In the genomic region with DNA sequence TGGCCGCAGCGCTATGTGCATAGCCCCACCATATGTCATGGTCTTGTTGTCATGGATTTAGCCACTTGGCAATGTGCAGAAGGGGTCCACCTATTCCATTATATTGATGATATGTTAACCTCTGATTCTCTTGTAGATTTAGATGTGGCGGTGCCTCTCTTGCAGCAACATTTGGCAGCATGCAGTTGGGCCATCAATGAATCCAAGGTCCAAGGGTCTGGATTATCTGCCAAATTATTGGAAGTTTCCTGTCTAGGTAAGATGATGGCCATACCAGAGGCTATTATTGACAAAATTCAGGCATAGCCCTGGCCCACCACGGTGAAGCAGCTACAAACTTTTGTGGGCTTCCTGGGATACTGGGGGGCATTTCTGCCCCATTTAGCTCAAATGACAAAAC, we compare ENCODE assay signal across 33 cellular contexts.
"Had no signal": no experiment of that assay in that cellular context is flagged by ENCODE, and none has a peak within 500 bp of the region (broad histone marks: within the 10 kb centered on the region; RNA-seq: fewer than 3 reads in every experiment).

No MANE protein-coding gene starts in this region.

- H3K4me3 ChIP-seq: ascending aorta, body of pancreas, breast epithelium, cardiac muscle cell had no signal

- H3K27me3 ChIP-seq: adrenal gland, ascending aorta, body of pancreas, brain microvascular endothelial cell, breast epithelium, cardiac muscle cell had no signal

- H3K27ac ChIP-seq: ascending aorta, body of pancreas, brain microvascular endothelial cell, breast epithelium, cardiac muscle cell had no signal

- H3K9me3 ChIP-seq: adrenal gland, ascending aorta, body of pancreas, breast epithelium had no signal

- DNase-seq: activated effector memory CD4-positive, alpha-beta T cell treated with anti-CD3 and anti-CD28 coated beads, Interleukin-2, amount 50 U/mL, for 16 hours; activated effector memory CD4-positive, alpha-beta T cell treated with Interleukin-2 at 50 U/mL for 16 hours; activated gamma-delta T cell; activated gamma-delta T cell treated with Interleukin-2 at 50 U/mL for 16 hours; activated naive CD4-positive, alpha-beta T cell; activated naive CD4-positive, alpha-beta T cell treated with anti-CD3 and anti-CD28 coated beads for 36 hours; activated naive CD4-positive, alpha-beta T cell treated with anti-CD3 and anti-CD28 coated beads, Interleukin-2, amount 10 ng/mL, durations not matched to agents 7 days and 5 days; activated naive CD4-positive, alpha-beta T cell treated with anti-CD3 and anti-CD28 coated beads, Interleukin-2, amount 50 U/mL, for 16 hours; activated naive CD4-positive, alpha-beta T cell treated with Interleukin-2 at 50 U/mL for 16 hours; activated naive CD8-positive, alpha-beta T cell treated with anti-CD3 and anti-CD28 coated beads for 36 hours; activated naive CD8-positive, alpha-beta T cell treated with anti-CD3 and anti-CD28 coated beads, Interleukin-2, amount 10 ng/mL, durations not matched to agents 7 days and 5 days; activated naive CD8-positive, alpha-beta T cell treated with anti-CD3 and anti-CD28 coated beads, Interleukin-2, amount 50 U/mL, for 24 hours; activated T-cell treated with anti-CD3 and anti-CD28 coated beads, Interleukin-2, amount 50 U/mL, for 1 hour; activated T-cell treated with anti-CD3 and anti-CD28 coated beads, Interleukin-2, amount 50 U/mL, for 24 hours; activated T-cell treated with anti-CD3 and anti-CD28 coated beads, Interleukin-2, amount 50 U/mL, for 4 hours; activated T-cell treated with anti-CD3 and anti-CD28 coated beads, Interleukin-2, amount 50 U/mL, for 48 hours; activated T-cell treated with anti-CD3 and anti-CD28 coated beads, Interleukin-2, amount 50 U/mL, for 72 hours; amniotic stem cell; amygdala; anterior cingulate cortex; aorta; body of pancreas; brain microvascular endothelial cell; caudate nucleus; central memory CD4-positive, alpha-beta T cell; cerebellar nuclear complex had no signal

- FAIRE-seq: astrocyte had no signal

- H3K4me1 ChIP-seq: body of pancreas, breast epithelium had no signal

- H3K36me3 ChIP-seq: breast epithelium had no signal

- ATAC-seq: activated naive CD4-positive, alpha-beta T cell treated with anti-CD3 and anti-CD28 coated beads, Interleukin-2, amount 50 U/mL, for 72 hours; activated naive CD8-positive, alpha-beta T cell treated with anti-CD3 and anti-CD28 coated beads, Interleukin-2, amount 50 U/mL, for 24 hours; activated T-cell treated with anti-CD3 and anti-CD28 coated beads, Interleukin-2, amount 50 U/mL, for 4 hours; activated T-cell treated with anti-CD3 and anti-CD28 coated beads, Interleukin-2, amount 50 U/mL, for 72 hours; activated T-helper 17 cell treated with anti-CD3 and anti-CD28 coated beads, Interleukin-2, amount 50 U/mL, for 72 hours had no signal
